ENCODE assay signal across 8 cellular contexts in genomic region chr5:33997331-33997983, GRCh38. TPM values are rescaled to one million over a fixed set of nuclear protein-coding genes. Genes with fewer than 3 reads are reported as not detected.
DNase-seq lines count a peak whose midpoint lies in the region; ATAC-seq and TF ChIP-seq lines count a peak whose summit lies in the region.

No MANE protein-coding gene starts in this region.

- H3K27ac ChIP-seq in adrenal gland, result peak overlapping the region in 1 of 5 donors; percentile 23
- H3K27ac ChIP-seq in left ventricle myocardium inferior (replicated peaks), result no peak overlapping the region

- ATAC-seq in GM18870 (IDR thresholded peaks at IDR 0.05; ENCODE audit: unreplicated experiment) (peak; percentile 66), HG03342 (IDR thresholded peaks at IDR 0.05; ENCODE audit: unreplicated experiment) (peak; percentile 80)

- no peak overlapping the region for H3K4me3 ChIP-seq in adrenal gland
- H3K4me3 ChIP-seq in left ventricle myocardium inferior, result no peak overlapping the region

- DNase-seq in CMK (ENCODE audit: low read depth) (peak; percentile 29), NCI-H510A treated with DMSO at 0.1 percent for 48 hours (lab: John Stamatoyannopoulos, UW) (peak; percentile 72), adrenal gland (peak; percentile 69 to 94 (median 87)), left ventricle myocardium inferior (no peak), renal cortical epithelial cell (ENCODE audit: low read depth) (peak; percentile 82), mesenteric fat pad (ENCODE audit: low spot score) (no peak)

- TF ChIP-seq CTCF in adrenal gland (IDR thresholded peaks at IDR 0.05) (peak; percentile 48 to 82 (median 74)), left ventricle myocardium inferior (IDR thresholded peaks at IDR 0.05; ENCODE audit: borderline replicate concordance) (peak; percentile 75)

- no peak for TF ChIP-seq POLR2A in adrenal gland (IDR thresholded peaks at IDR 0.05)

- H3K27me3 ChIP-seq in adrenal gland (no peaks in the 10 kb centered on the region), left ventricle myocardium inferior (ENCODE audit: low read depth) (no peaks in the 10 kb centered on the region)

- H3K9me3 ChIP-seq in adrenal gland (replicated peaks in 1 of 3) (no peaks in the 10 kb centered on the region), left ventricle myocardium inferior (replicated peaks) (no peaks in the 10 kb centered on the region)

- H3K4me1 ChIP-seq in adrenal gland (replicated peaks in 1 of 2) (no peaks in the 10 kb centered on the region), left ventricle myocardium inferior (peaks cover 8% of the 10 kb centered on the region)

- 22 to 26% (median 24%) methylated on average over 6 of the region's 6 CpGs for WGBS in adrenal gland, 4 donors

- intact Hi-C loops in adrenal gland (cut with DNase I) (loop anchor here in 1 of 2 donors (5.0 kb wide), 1 partner anchor 470 kb away; no protein-coding TSS in a partner anchor), left ventricle myocardium inferior (cut with micrococcal nuclease) (loop anchor here (10.0 kb wide), 1 partner anchor 467 kb away; no protein-coding TSS in a partner anchor)

- H3K36me3 ChIP-seq in adrenal gland (replicated peaks in 1 of 2), result no peaks in the 10 kb centered on the region
- peaks cover 3% of the 10 kb centered on the region for H3K36me3 ChIP-seq in left ventricle myocardium inferior

RNA-seq across cellular contexts. Expression of gene AMACR, which starts 10.4 kb away (rescaled TPM):
- total RNA-seq in adrenal gland (10 to 100 TPM; 17.3 to 46.5 (median 29.3) TPM), left ventricle myocardium inferior (6.1 TPM), renal cortical epithelial cell (15.1 and 33.6 TPM in 2 replicates), mesenteric fat pad (5.6 TPM)
- polyA plus RNA-seq in adrenal gland, result 10 to 100 TPM in 1 of 3 donors, 1 to 10 TPM in 2; 9.2 to 26.1 (median 9.6) TPM

RNA-seq across cellular contexts. Expression of gene SLC45A2, which starts 13.0 kb away (rescaled TPM):
- total RNA-seq in adrenal gland (not detected), left ventricle myocardium inferior (not detected), renal cortical epithelial cell (not detected in 2 replicates), mesenteric fat pad (not detected)
- under 1 TPM in 2 of 3 donors, not detected in 1; 0.03 to 0.16 TPM for polyA plus RNA-seq in adrenal gland

RNA-seq across cellular contexts. Expression of gene C1QTNF3, which starts 45.6 kb away (rescaled TPM):
- total RNA-seq in adrenal gland (1 to 10 TPM in 5 of 8 donors, under 1 TPM in 3; 0.42 to 3.5 (median 1.3) TPM), left ventricle myocardium inferior (0.49 TPM), renal cortical epithelial cell (3.1 TPM in 1 of 2 replicates, not detected in the other), mesenteric fat pad (2.7 TPM)
- polyA plus RNA-seq in adrenal gland, result 10 to 100 TPM in 1 of 3 donors, 1 to 10 TPM in 2; 1.6 to 13.0 (median 5.9) TPM

Comparison
In these comparisons a context has a peak if more than half of its experiments do, and no peak if none do; other contexts are left out.
1. DNase-seq: peak in CMK (single experiment), NCI-H510A treated with DMSO at 0.1 percent for 48 hours (single experiment), adrenal gland (7 of 7) and renal cortical epithelial cell (single experiment); none in left ventricle myocardium inferior (single experiment) and mesenteric fat pad (single experiment).